ENCODE assay signal across 17 cellular contexts in the genomic region with DNA sequence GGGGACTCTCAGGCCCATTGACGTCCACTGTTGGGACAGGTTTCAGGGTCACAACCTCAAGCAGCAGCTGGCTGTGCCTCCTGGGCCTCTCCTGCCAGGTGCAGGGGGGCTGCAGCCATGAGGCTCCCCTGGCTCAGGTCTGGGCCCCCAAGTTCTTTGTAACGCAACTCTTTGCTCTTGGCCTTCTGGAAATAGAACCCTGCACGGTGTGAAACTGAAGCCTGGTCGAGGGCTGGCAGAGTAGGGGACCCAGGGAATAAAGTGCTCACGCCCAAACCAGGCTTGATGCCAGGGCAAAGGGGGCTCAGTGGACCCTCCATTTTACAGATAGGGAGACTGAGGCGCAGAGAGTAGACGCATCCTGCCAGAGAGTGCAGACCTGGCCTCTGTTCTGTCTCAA. TPM values are rescaled to one million over a fixed set of nuclear protein-coding genes. Genes with fewer than 3 reads are reported as not detected.
DNase-seq lines count a peak whose midpoint lies in the region; ATAC-seq and TF ChIP-seq lines count a peak whose summit lies in the region.
"Had no signal": no experiment of that assay in that cellular context is flagged by ENCODE, and none has a peak within 500 bp of the region (broad histone marks: within the 10 kb centered on the region; RNA-seq: fewer than 3 reads in every experiment).

No MANE protein-coding gene starts in this region.

- POLR2A ChIA-PET in activated CD4-positive, alpha-beta T cell treated with anti-CD3 and anti-CD28 coated beads for 36 hours (lab: Charles Lee), result no interaction called here

- peak overlapping the region; percentile 96 for H3K27ac ChIP-seq in colonic mucosa

- DNase-seq in activated CD4-positive, alpha-beta T cell treated with anti-CD3 and anti-CD28 coated beads, Interleukin-2, amount 10 ng/mL, durations not matched to agents 24 days and 14 days, result no peak
- no peak for DNase-seq in activated CD4-positive, alpha-beta T cell treated with anti-CD3 and anti-CD28 coated beads for 36 hours
- no peak for DNase-seq in colonic mucosa
- DNase-seq in type B pancreatic cell (ENCODE audit: extremely low spot score, unreplicated experiment), result peak; percentile 36
- no peak for DNase-seq in hippocampal formation (lab: John Stamatoyannopoulos, UW)
- no peak for DNase-seq in GM10266 (ENCODE audit: extremely low spot score)
- no peak for DNase-seq in cortex of kidney (lab: John Stamatoyannopoulos, UW)
- DNase-seq: activated CD8-positive, alpha-beta T cell treated with anti-CD3 and anti-CD28 coated beads, Interleukin-2, amount 10 ng/mL, durations not matched to agents 7 days and 5 days; activated T-cell treated with anti-CD3 and anti-CD28 coated beads, Interleukin-2, amount 50 U/mL, for 4 hours; foreskin melanocyte; GOT3; MG63; NCI-H187 treated with DMSO at 0.1 percent for 48 hours; stimulated activated CD8-positive, alpha-beta memory T cell treated with anti-CD3 and anti-CD28 coated beads, Interleukin-4, amount 100 ng/mL, for 48 hours had no signal

- CTCF ChIA-PET in activated CD4-positive, alpha-beta T cell treated with anti-CD3 and anti-CD28 coated beads for 36 hours (lab: Charles Lee), result interaction anchor here (0.7 kb wide), 1 partner anchor 8 kb away, joined by 3 read pairs; no protein-coding TSS in a partner anchor

- H3K4me3 Mint-ChIP-seq in activated CD4-positive, alpha-beta T cell treated with anti-CD3 and anti-CD28 coated beads, Interleukin-2, amount 10 ng/mL, durations not matched to agents 24 days and 14 days, result peak overlapping the region; percentile 73
- H3K4me3 Mint-ChIP-seq in activated CD4-positive, alpha-beta T cell treated with anti-CD3 and anti-CD28 coated beads for 36 hours, result no peak overlapping the region
- no peak overlapping the region for H3K4me3 Mint-ChIP-seq in type B pancreatic cell
- H3K4me3 Mint-ChIP-seq: activated naive CD8-positive, alpha-beta T cell; activated T-cell treated with anti-CD3 and anti-CD28 coated beads, Interleukin-2, amount 50 U/mL, for 4 hours had no signal

- H3K4me1 Mint-ChIP-seq in activated CD4-positive, alpha-beta T cell treated with anti-CD3 and anti-CD28 coated beads, Interleukin-2, amount 10 ng/mL, durations not matched to agents 24 days and 14 days, result peaks cover 35% of the 10 kb centered on the region
- peaks cover 13% of the 10 kb centered on the region for H3K4me1 Mint-ChIP-seq in activated CD4-positive, alpha-beta T cell treated with anti-CD3 and anti-CD28 coated beads for 36 hours
- H3K4me1 Mint-ChIP-seq in type B pancreatic cell (ENCODE audit: unreplicated experiment), result peaks cover 31% of the 10 kb centered on the region

- H3K9ac ChIP-seq in colonic mucosa (ENCODE audit: low read depth in 2 of 2, low read length in 2 of 2) (peak overlapping the region; percentile 64 to 95), mucosa of stomach (ENCODE audit: low read length) (peak overlapping the region; percentile 55)

- no peaks in the 10 kb centered on the region for H3K9me3 Mint-ChIP-seq in activated CD4-positive, alpha-beta T cell treated with anti-CD3 and anti-CD28 coated beads, Interleukin-2, amount 10 ng/mL, durations not matched to agents 24 days and 14 days
- H3K9me3 Mint-ChIP-seq in activated CD4-positive, alpha-beta T cell treated with anti-CD3 and anti-CD28 coated beads for 36 hours (ENCODE audit: low read depth), result no peaks in the 10 kb centered on the region
- H3K9me3 Mint-ChIP-seq in type B pancreatic cell, result no peaks in the 10 kb centered on the region
- H3K9me3 Mint-ChIP-seq: activated T-cell treated with anti-CD3 and anti-CD28 coated beads, Interleukin-2, amount 50 U/mL, for 4 hours had no signal

- H3K27me3 Mint-ChIP-seq in activated CD4-positive, alpha-beta T cell treated with anti-CD3 and anti-CD28 coated beads, Interleukin-2, amount 10 ng/mL, durations not matched to agents 24 days and 14 days, result no peaks in the 10 kb centered on the region
- no peaks in the 10 kb centered on the region for H3K27me3 Mint-ChIP-seq in activated CD4-positive, alpha-beta T cell treated with anti-CD3 and anti-CD28 coated beads for 36 hours
- H3K27me3 Mint-ChIP-seq in type B pancreatic cell, result no peaks in the 10 kb centered on the region
- H3K27me3 Mint-ChIP-seq: activated naive CD8-positive, alpha-beta T cell had no signal

- H3K27ac Mint-ChIP-seq in activated CD4-positive, alpha-beta T cell treated with anti-CD3 and anti-CD28 coated beads, Interleukin-2, amount 10 ng/mL, durations not matched to agents 24 days and 14 days, result peak overlapping the region; percentile 79
- H3K27ac Mint-ChIP-seq in activated CD4-positive, alpha-beta T cell treated with anti-CD3 and anti-CD28 coated beads for 36 hours, result no peak overlapping the region
- peak overlapping the region; percentile 61 for H3K27ac Mint-ChIP-seq in type B pancreatic cell
- H3K27ac Mint-ChIP-seq: activated naive CD8-positive, alpha-beta T cell had no signal

- H3K36me3 ChIP-seq in colonic mucosa (no peaks in the 10 kb centered on the region), mucosa of stomach (ENCODE audit: control insufficient read depth, insufficient read depth, low read length) (no peaks in the 10 kb centered on the region)
- H3K36me3 ChIP-seq: left lung had no signal

- intact Hi-C loops in activated CD4-positive, alpha-beta T cell treated with anti-CD3 and anti-CD28 coated beads, Interleukin-2, amount 10 ng/mL, durations not matched to agents 24 days and 14 days (cut with micrococcal nuclease), result no loop called here
- intact Hi-C loops in activated CD4-positive, alpha-beta T cell treated with anti-CD3 and anti-CD28 coated beads for 36 hours (cut with DNase I, micrococcal nuclease), result no loop called here
- intact Hi-C loops in colonic mucosa (cut with DNase I), result no loop called here

- no peaks in the 10 kb centered on the region for H3K9me3 ChIP-seq in colonic mucosa
- H3K9me3 ChIP-seq in mucosa of stomach (ENCODE audit: control insufficient read depth, low read length), result no peaks in the 10 kb centered on the region
- H3K9me3 ChIP-seq: left lung, MG63 had no signal

- TF ChIP-seq CTCF in colonic mucosa (IDR thresholded peaks at IDR 0.05) (no peak), type B pancreatic cell (conservative IDR thresholded peaks at IDR 0.05) (no peak), GM10266 (IDR thresholded peaks at IDR 0.05; ENCODE audit: control insufficient read depth, insufficient read depth, low read depth, missing control alignments) (no peak)

- H3K36me3 Mint-ChIP-seq in activated CD4-positive, alpha-beta T cell treated with anti-CD3 and anti-CD28 coated beads, Interleukin-2, amount 10 ng/mL, durations not matched to agents 24 days and 14 days (ENCODE audit: low read depth), result peaks cover 18% of the 10 kb centered on the region
- H3K36me3 Mint-ChIP-seq in activated CD4-positive, alpha-beta T cell treated with anti-CD3 and anti-CD28 coated beads for 36 hours (ENCODE audit: low read depth), result peaks cover 6% of the 10 kb centered on the region
- no peaks in the 10 kb centered on the region for H3K36me3 Mint-ChIP-seq in type B pancreatic cell
- H3K36me3 Mint-ChIP-seq: activated naive CD8-positive, alpha-beta T cell had no signal

- no peak for ATAC-seq in activated CD4-positive, alpha-beta T cell treated with anti-CD3 and anti-CD28 coated beads for 36 hours
- ATAC-seq: activated CD8-positive, alpha-beta T cell treated with anti-CD3 and anti-CD28 coated beads, Interleukin-2, amount 10 ng/mL, durations not matched to agents 7 days and 5 days; activated T-cell treated with anti-CD3 and anti-CD28 coated beads, Interleukin-2, amount 50 U/mL, for 4 hours had no signal

- H3K4me3 ChIP-seq in colonic mucosa, result peak overlapping the region; percentile 36
- H3K4me3 ChIP-seq in mucosa of stomach (ENCODE audit: low read length), result peak overlapping the region; percentile 48
- H3K4me3 ChIP-seq: MG63 had no signal

- H3K4me1 ChIP-seq in colonic mucosa (peaks cover 16% of the 10 kb centered on the region), mucosa of stomach (ENCODE audit: control insufficient read depth, insufficient read depth, low read length) (peaks cover 50% of the 10 kb centered on the region)

- H3K27me3 ChIP-seq in colonic mucosa (no peaks in the 10 kb centered on the region), mucosa of stomach (ENCODE audit: control insufficient read depth, insufficient read depth, low read length) (no peaks in the 10 kb centered on the region)
- H3K27me3 ChIP-seq: left lung, MG63 had no signal

RNA-seq across cellular contexts. Expression of a gene that starts 0.8 kb away (rescaled TPM):
- 14.6 and 16.5 TPM in 2 replicates for total RNA-seq in activated CD4-positive, alpha-beta T cell treated with anti-CD3 and anti-CD28 coated beads, Interleukin-2, amount 10 ng/mL, durations not matched to agents 24 days and 14 days
- 1 to 10 TPM; 6.8 to 9.2 TPM for total RNA-seq in activated CD4-positive, alpha-beta T cell treated with anti-CD3 and anti-CD28 coated beads for 36 hours
- total RNA-seq in colonic mucosa, result 100 to 1,000 TPM; 111 to 126 TPM
- 8.9 and 9.4 TPM in 2 replicates for total RNA-seq in type B pancreatic cell (ENCODE audit: low replicate concordance)

RNA-seq across cellular contexts. Expression of a gene that starts 25.2 kb away (rescaled TPM):
- total RNA-seq in activated CD4-positive, alpha-beta T cell treated with anti-CD3 and anti-CD28 coated beads, Interleukin-2, amount 10 ng/mL, durations not matched to agents 24 days and 14 days, result 99.0 and 102 TPM in 2 replicates
- total RNA-seq in activated CD4-positive, alpha-beta T cell treated with anti-CD3 and anti-CD28 coated beads for 36 hours, result 10 to 100 TPM; 45.1 to 48.2 TPM
- total RNA-seq in colonic mucosa (10 to 100 TPM; 18.9 to 55.8 TPM), type B pancreatic cell (ENCODE audit: low replicate concordance) (29.5 and 43.0 TPM in 2 replicates)
